In the genomic region with DNA sequence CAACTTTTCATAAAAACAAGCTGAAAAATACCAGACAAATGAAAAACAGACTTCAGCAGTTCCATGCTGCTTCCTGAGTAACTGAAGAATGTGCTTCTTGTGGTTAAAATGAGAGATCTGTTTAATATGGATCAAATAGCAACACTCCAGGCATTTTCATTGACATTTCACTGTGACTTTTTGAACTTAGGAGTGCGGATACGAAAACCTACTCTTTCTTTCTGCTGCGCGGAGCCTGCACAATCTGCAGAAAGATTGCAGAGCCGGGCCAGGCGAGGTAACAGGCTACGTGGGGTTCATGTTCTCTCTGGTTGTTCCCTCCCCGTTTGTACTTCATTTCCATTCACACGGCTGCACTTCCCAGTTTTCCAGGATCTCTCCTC, we compare ENCODE assay signal across 8 cellular contexts. TPM values are rescaled to one million over a fixed set of nuclear protein-coding genes. Genes with fewer than 3 reads are reported as not detected.
DNase-seq lines count a peak whose midpoint lies in the region; ATAC-seq and TF ChIP-seq lines count a peak whose summit lies in the region.

No MANE protein-coding gene starts in this region.

- no peaks in the 10 kb centered on the region for H3K27me3 ChIP-seq in A673 (replicated peaks; ENCODE audit: insufficient read depth, low read depth, low read length, poor library complexity)
- no peaks in the 10 kb centered on the region for H3K27me3 ChIP-seq in WERI-Rb-1 (ENCODE audit: insufficient read depth, low read depth, severe bottlenecking)
- no peaks in the 10 kb centered on the region for H3K27me3 ChIP-seq in gastroesophageal sphincter
- no peaks in the 10 kb centered on the region for H3K27me3 ChIP-seq in prostate gland (replicated peaks; ENCODE audit: insufficient read depth)

- ATAC-seq in gastroesophageal sphincter (peak; percentile 4), GM21528 (IDR thresholded peaks at IDR 0.05; ENCODE audit: low FRiP score, unreplicated experiment) (no peak), HG02798 (IDR thresholded peaks at IDR 0.05; ENCODE audit: poor library complexity, unreplicated experiment) (no peak)

- TF ChIP-seq EP300 in gastroesophageal sphincter (IDR thresholded peaks at IDR 0.05) = no peak

- peak overlapping the region; percentile 91 for H3K27ac ChIP-seq in A673 (ENCODE audit: low read depth, low read length, poor library complexity, severe bottlenecking)
- no peak overlapping the region for H3K27ac ChIP-seq in WERI-Rb-1
- peak overlapping the region; percentile 57 to 99 (median 98) for H3K27ac ChIP-seq in gastroesophageal sphincter
- H3K27ac ChIP-seq in prostate gland = peak overlapping the region; percentile 90 to 94

- H3K4me1 ChIP-seq in A673 (ENCODE audit: insufficient read depth, low read length, poor library complexity, severe bottlenecking) = peaks cover 21% of the 10 kb centered on the region
- H3K4me1 ChIP-seq in gastroesophageal sphincter = peaks cover 0 to 47% (median 0%) of the 10 kb centered on the region in 3 donors
- H3K4me1 ChIP-seq in prostate gland (replicated peaks) = peaks cover 9% of the 10 kb centered on the region

- DNase-seq in A673 (ENCODE audit: low spot score) (no peak), WERI-Rb-1 (no peak), prostate gland (ENCODE audit: low spot score) (peak; percentile 24), DMS153 treated with DMSO at 0.1 percent for 48 hours (lab: John Stamatoyannopoulos, UW; ENCODE audit: unreplicated experiment) (no peak)

- POLR2A ChIA-PET in A673 (lab: Charles Lee; ENCODE audit: low non-redundant PET) = no interaction called here

- no peaks in the 10 kb centered on the region for H3K36me3 ChIP-seq in A673 (ENCODE audit: insufficient read depth, low read length, poor library complexity, severe bottlenecking)
- no peaks in the 10 kb centered on the region for H3K36me3 ChIP-seq in WERI-Rb-1
- H3K36me3 ChIP-seq in gastroesophageal sphincter = no peaks in the 10 kb centered on the region
- H3K36me3 ChIP-seq in prostate gland = no peaks in the 10 kb centered on the region

- peak overlapping the region; percentile 96 for H3K4me3 ChIP-seq in A673 (ENCODE audit: low read depth, low read length, poor library complexity, severe bottlenecking)
- peak overlapping the region; percentile 73; the same call in 1 of the 2 replicates for H3K4me3 ChIP-seq in GM08714 (ENCODE audit: low read length)
- peak overlapping the region; percentile 64 for H3K4me3 ChIP-seq in WERI-Rb-1 (ENCODE audit: low read depth, low read length)
- H3K4me3 ChIP-seq in gastroesophageal sphincter = peak overlapping the region; percentile 73 to 76
- H3K4me3 ChIP-seq in prostate gland = peak overlapping the region; percentile 69 to 79

- WGBS in gastroesophageal sphincter (ENCODE audit: low coverage in 1 of 2), 2 donors = 0 to 1% methylated on average over 9 of the region's 9 CpGs
- 0% methylated on average over 9 of the region's 9 CpGs for WGBS in prostate gland

- intact Hi-C loops in A673 (cut with micrococcal nuclease; ENCODE audit: unreplicated experiment) (loop anchor here (2.0 to 5.0 kb wide), 2 partner anchors 231 to 312 kb away; no protein-coding TSS in a partner anchor), prostate gland (cut with DNase I) (loop anchor here (5.0 to 10.0 kb wide), 2 partner anchors 311 to 448 kb away; a partner anchor contains a TSS)

- TF ChIP-seq CTCF in A673 (conservative IDR thresholded peaks at IDR 0.05; ENCODE audit: low read depth, low read length) (no peak), WERI-Rb-1 (IDR thresholded peaks at IDR 0.05; ENCODE audit: low read depth, low read length) (no peak), gastroesophageal sphincter (IDR thresholded peaks at IDR 0.05) (no peak), prostate gland (IDR thresholded peaks at IDR 0.05) (no peak)

- H3K9me3 ChIP-seq in A673 (ENCODE audit: low read depth, low read length, poor library complexity, severe bottlenecking) (no peaks in the 10 kb centered on the region), WERI-Rb-1 (ENCODE audit: severe bottlenecking) (no peaks in the 10 kb centered on the region), gastroesophageal sphincter (no peaks in the 10 kb centered on the region), prostate gland (no peaks in the 10 kb centered on the region)

- no TSS peak for BruUV-seq in A673 (replicated peaks; lab: Mats Ljungman, UMichigan)

- TF ChIP-seq POLR2A in gastroesophageal sphincter (IDR thresholded peaks at IDR 0.05) (no peak), prostate gland (IDR thresholded peaks at IDR 0.05) (no peak)

- CTCF ChIA-PET in A673 (lab: Charles Lee) = interaction anchor here (0.6 to 0.9 kb wide), 3 partner anchors 99 to 1086 kb away, joined by 6 to 9 read pairs (median 8); no protein-coding TSS in a partner anchor

RNA-seq across cellular contexts. Expression of a gene that starts 0.6 kb away (rescaled TPM):
- total RNA-seq in A673 (2021) (34.2 and 35.5 TPM in 2 replicates), gastroesophageal sphincter (10 to 100 TPM in 3 of 4 donors, 1 to 10 TPM in 1; 7.6 to 30.1 (median 15.1) TPM), prostate gland (10 to 100 TPM; 10.1 to 12.9 TPM)

RNA-seq across cellular contexts. Expression of a gene that starts 10.1 kb away (rescaled TPM):
- total RNA-seq in A673 (2021) = 165 and 192 TPM in 2 replicates
- 10 to 100 TPM; 28.3 to 47.3 (median 37.3) TPM for total RNA-seq in gastroesophageal sphincter
- total RNA-seq in prostate gland = 10 to 100 TPM; 19.8 to 24.0 TPM
